ENCODE assay signal across 12 cellular contexts in genomic region chr7:107387077-107387476, GRCh38.
A peak's percentile ranks its signal among the peaks of the same experiment; 100 is the strongest.
DNase-seq lines count a peak whose midpoint lies in the region; ATAC-seq and TF ChIP-seq lines count a peak whose summit lies in the region.
"Had no signal": no experiment of that assay in that cellular context is flagged by ENCODE, and none has a peak within 500 bp of the region (broad histone marks: within the 10 kb centered on the region; RNA-seq: fewer than 3 reads in every experiment).

No MANE protein-coding gene starts in this region.

- H3K4me2 ChIP-seq in OCI-LY1 (ENCODE audit: low read length), result peak overlapping the region; percentile 1; the same call in 1 of the 2 replicates

- H3K36me3 ChIP-seq in BE2C (no peaks in the 10 kb centered on the region), OCI-LY1 (ENCODE audit: insufficient read depth, low read length) (no peaks in the 10 kb centered on the region), mesodermal cell (ENCODE audit: control insufficient read depth, insufficient read depth, low read length) (no peaks in the 10 kb centered on the region)
- H3K36me3 ChIP-seq: stomach had no signal

- H3K4me1 Mint-ChIP-seq in endothelial cell (ENCODE audit: unreplicated experiment), result peaks cover 18% of the 10 kb centered on the region
- peaks cover 6 to 21% of the 10 kb centered on the region in 2 donors for H3K4me1 Mint-ChIP-seq in stimulated activated naive B cell treated with anti-CD40 and anti-IgM and Interleukin-4, amounts not matched to agents 10 μg/mL and 1 μg/mL and 100 μg/mL, for 72 hours
- H3K4me1 Mint-ChIP-seq in MCF 10A (ENCODE audit: insufficient read depth, unreplicated experiment), result no peaks in the 10 kb centered on the region

- H3K4me3 ChIP-seq in BE2C (ENCODE audit: low read depth, low read length) (no peak overlapping the region), OCI-LY1 (ENCODE audit: low read depth, low read length, poor library complexity, severe bottlenecking) (no peak overlapping the region), mesodermal cell (ENCODE audit: extremely low read depth, insufficient read depth, low read length, poor library complexity, severe bottlenecking) (no peak overlapping the region)
- H3K4me3 ChIP-seq: stomach had no signal

- no peak overlapping the region for H2AFZ ChIP-seq in OCI-LY1 (ENCODE audit: low read length)

- peaks cover 26% of the 10 kb centered on the region for H3K4me1 ChIP-seq in BE2C
- peaks cover 14% of the 10 kb centered on the region for H3K4me1 ChIP-seq in OCI-LY1 (ENCODE audit: insufficient read depth, low read length, severe bottlenecking)
- peaks cover 21% of the 10 kb centered on the region for H3K4me1 ChIP-seq in mesodermal cell (ENCODE audit: control insufficient read depth, insufficient read depth, low read length, poor library complexity, severe bottlenecking)

- H3K27ac Mint-ChIP-seq in endothelial cell (ENCODE audit: unreplicated experiment) (no peak overlapping the region), MCF 10A (ENCODE audit: low read depth, unreplicated experiment) (no peak overlapping the region)
- no peak overlapping the region for H3K27ac Mint-ChIP-seq in stimulated activated naive B cell treated with anti-CD40 and anti-IgM and Interleukin-4, amounts not matched to agents 10 μg/mL and 1 μg/mL and 100 μg/mL, for 72 hours
- H3K27ac Mint-ChIP-seq: CD4-positive, alpha-beta T cell had no signal

- TF ChIP-seq CTCF in BE2C (IDR thresholded peaks at IDR 0.05; ENCODE audit: low read depth, low read length) (no peak), OCI-LY1 (IDR thresholded peaks at IDR 0.05; ENCODE audit: low read length) (no peak), endothelial cell (IDR thresholded peaks at IDR 0.05; ENCODE audit: unreplicated experiment) (no peak), MCF 10A (IDR thresholded peaks at IDR 0.05; ENCODE audit: unreplicated experiment) (no peak)

- intact Hi-C loops in MCF 10A (cut with micrococcal nuclease), result no loop called here

- no TSS peak for BruUV-seq in MCF 10A (replicated peaks; lab: Mats Ljungman, UMichigan)

- WGBS in mesodermal cell (ENCODE audit: insufficient coverage in 2 of 2), 2 experiments, result 26 to 40% methylated on average over 4 of the region's 7 CpGs

- CTCF ChIA-PET in MCF 10A (lab: Yijun Ruan, JAX), result interaction anchor here (0.6 kb wide), 1 partner anchor 236 kb away, joined by 6 read pairs; no protein-coding TSS in a partner anchor

- no peak for ATAC-seq in stimulated activated naive B cell treated with anti-CD40 and anti-IgM and Interleukin-4, amounts not matched to agents 10 μg/mL and 1 μg/mL and 100 μg/mL, for 72 hours (replicated peaks)
- ATAC-seq in GM18511 (IDR thresholded peaks at IDR 0.05; ENCODE audit: unreplicated experiment), result no peak

- H3K36me3 Mint-ChIP-seq in endothelial cell (ENCODE audit: low read depth, unreplicated experiment) (peaks cover 10% of the 10 kb centered on the region), MCF 10A (ENCODE audit: insufficient read depth, unreplicated experiment) (no peaks in the 10 kb centered on the region)
- H3K36me3 Mint-ChIP-seq in stimulated activated naive B cell treated with anti-CD40 and anti-IgM and Interleukin-4, amounts not matched to agents 10 μg/mL and 1 μg/mL and 100 μg/mL, for 72 hours, result peaks cover 4 to 28% of the 10 kb centered on the region in 2 donors

- H3K27me3 Mint-ChIP-seq in endothelial cell (ENCODE audit: unreplicated experiment), result peaks cover 5% of the 10 kb centered on the region
- no peaks in the 10 kb centered on the region for H3K27me3 Mint-ChIP-seq in stimulated activated naive B cell treated with anti-CD40 and anti-IgM and Interleukin-4, amounts not matched to agents 10 μg/mL and 1 μg/mL and 100 μg/mL, for 72 hours
- H3K27me3 Mint-ChIP-seq in MCF 10A (ENCODE audit: insufficient read depth, unreplicated experiment), result no peaks in the 10 kb centered on the region
- H3K27me3 Mint-ChIP-seq: CD4-positive, alpha-beta T cell had no signal

- H3K27ac ChIP-seq in OCI-LY1 (ENCODE audit: low read depth, low read length, poor library complexity, severe bottlenecking), result no peak overlapping the region
- peak overlapping the region; percentile 96 for H3K27ac ChIP-seq in mesodermal cell (ENCODE audit: low read depth, low read length, severe bottlenecking)

- peak; percentile 84 for DNase-seq in BE2C
- peak; percentile 58 for DNase-seq in endothelial cell (ENCODE audit: low spot score)
- no peak for DNase-seq in stimulated activated naive B cell treated with anti-CD40 and anti-IgM and Interleukin-4, amounts not matched to agents 10 μg/mL and 1 μg/mL and 100 μg/mL, for 72 hours
- no peak for DNase-seq in MCF 10A (ENCODE audit: unreplicated experiment)
- no peak for DNase-seq in NCI-H2171 (lab: John Stamatoyannopoulos, UW)
- DNase-seq: activated CD4-positive, CD25-positive, alpha-beta regulatory T cell; CD4-positive, alpha-beta T cell; NCI-H510A; stomach had no signal

- no peaks in the 10 kb centered on the region for H3K79me2 ChIP-seq in OCI-LY1 (ENCODE audit: insufficient read depth, low read length)

- H3K9me3 ChIP-seq in BE2C, result no peaks in the 10 kb centered on the region
- H3K9me3 ChIP-seq in OCI-LY1 (ENCODE audit: low read length), result no peaks in the 10 kb centered on the region
- no peaks in the 10 kb centered on the region for H3K9me3 ChIP-seq in mesodermal cell (ENCODE audit: control insufficient read depth, low read length)
- H3K9me3 ChIP-seq: stomach had no signal

- H3K27me3 ChIP-seq in BE2C (no peaks in the 10 kb centered on the region), OCI-LY1 (ENCODE audit: insufficient read depth, low read length) (no peaks in the 10 kb centered on the region)
- H3K27me3 ChIP-seq: stomach had no signal

- no peak overlapping the region for H3K4me3 Mint-ChIP-seq in endothelial cell (ENCODE audit: unreplicated experiment)
- H3K4me3 Mint-ChIP-seq in stimulated activated naive B cell treated with anti-CD40 and anti-IgM and Interleukin-4, amounts not matched to agents 10 μg/mL and 1 μg/mL and 100 μg/mL, for 72 hours, result no peak overlapping the region
- H3K4me3 Mint-ChIP-seq in MCF 10A (ENCODE audit: unreplicated experiment), result no peak overlapping the region
- H3K4me3 Mint-ChIP-seq: CD4-positive, alpha-beta T cell had no signal

- POLR2A ChIA-PET in MCF 10A (lab: Yijun Ruan, JAX), result interaction anchor here (1.2 kb wide), 1 partner anchor 15 kb away, joined by 3 read pairs; no protein-coding TSS in a partner anchor

- no peaks in the 10 kb centered on the region for H3K9me2 ChIP-seq in OCI-LY1 (ENCODE audit: low read depth, low read length)

- H4K20me1 ChIP-seq in OCI-LY1 (ENCODE audit: insufficient read depth, low read length), result no peaks in the 10 kb centered on the region

- no peaks in the 10 kb centered on the region for H3K9me3 Mint-ChIP-seq in endothelial cell (ENCODE audit: unreplicated experiment)
- no peaks in the 10 kb centered on the region for H3K9me3 Mint-ChIP-seq in stimulated activated naive B cell treated with anti-CD40 and anti-IgM and Interleukin-4, amounts not matched to agents 10 μg/mL and 1 μg/mL and 100 μg/mL, for 72 hours
- H3K9me3 Mint-ChIP-seq in MCF 10A (ENCODE audit: unreplicated experiment), result no peaks in the 10 kb centered on the region
- H3K9me3 Mint-ChIP-seq: CD4-positive, alpha-beta T cell had no signal

- H3F3A ChIP-seq in OCI-LY1 (ENCODE audit: insufficient read depth, low read length), result no peaks in the 10 kb centered on the region

- no peak overlapping the region for H3K9ac ChIP-seq in OCI-LY1 (ENCODE audit: low read length)

Comparison
In these comparisons a context has a peak if more than half of its experiments do, and no peak if none do; other contexts are left out.
1. DNase-seq: peak in BE2C (single experiment) and endothelial cell (single experiment); none in stimulated activated naive B cell treated with anti-CD40 and anti-IgM and Interleukin-4, amounts not matched to agents 10 μg/mL and 1 μg/mL and 100 μg/mL, for 72 hours (single experiment), MCF 10A (single experiment) and NCI-H2171 (single experiment).